In genomic region chr3:119302697-119303630, GRCh38 we compare ENCODE assay signal across 10 cellular contexts. TPM values are rescaled to one million over a fixed set of nuclear protein-coding genes. Genes with fewer than 3 reads are reported as not detected.
DNase-seq lines count a peak whose midpoint lies in the region; ATAC-seq and TF ChIP-seq lines count a peak whose summit lies in the region.
"Had no signal": no experiment of that assay in that cellular context is flagged by ENCODE, and none has a peak within 500 bp of the region (broad histone marks: within the 10 kb centered on the region; RNA-seq: fewer than 3 reads in every experiment).

No MANE protein-coding gene starts in this region.

- no peaks in the 10 kb centered on the region for H3K9me3 ChIP-seq in left lung
- H3K9me3 ChIP-seq: transverse colon had no signal

- peak overlapping the region in 1 of 2 donors; percentile 54 for H3K27ac ChIP-seq in left lung

- no peaks in the 10 kb centered on the region for H3K27me3 Mint-ChIP-seq in memory B cell

- ATAC-seq in GM18520 (IDR thresholded peaks at IDR 0.05; ENCODE audit: unreplicated experiment) (peak; percentile 67), GM21619 (IDR thresholded peaks at IDR 0.05; ENCODE audit: unreplicated experiment) (peak; percentile 79), HG03442 (IDR thresholded peaks at IDR 0.05; ENCODE audit: unreplicated experiment) (peak; percentile 47), memory B cell (ENCODE audit: low read depth) (peak; percentile 90), left lung (no peak)

- peaks cover 50% of the 10 kb centered on the region for H3K4me1 Mint-ChIP-seq in memory B cell

- H3K36me3 ChIP-seq in left lung: peaks cover 0 to 8% of the 10 kb centered on the region in 2 donors

- H3K9me3 Mint-ChIP-seq in memory B cell: no peaks in the 10 kb centered on the region

- H3K36me3 Mint-ChIP-seq in memory B cell: peaks cover 2% of the 10 kb centered on the region

- H3K4me1 ChIP-seq in left lung: peaks cover 52 to 88% of the 10 kb centered on the region in 2 donors

- no peaks in the 10 kb centered on the region for H3K27me3 ChIP-seq in left lung
- H3K27me3 ChIP-seq: transverse colon had no signal

- H3K4me3 ChIP-seq in left lung: no peak overlapping the region
- H3K4me3 ChIP-seq: transverse colon had no signal

- peak overlapping the region; percentile 72 for H3K4me3 Mint-ChIP-seq in memory B cell

- H3K27ac Mint-ChIP-seq in memory B cell: peak overlapping the region; percentile 78

- intact Hi-C loops in left lung (cut with DNase I): no loop called here

- no peak for TF ChIP-seq CTCF in left lung (IDR thresholded peaks at IDR 0.05)

- DNase-seq in memory B cell (ENCODE audit: low spot score in 2 of 2) (no peak), NCI-H69 (lab: John Stamatoyannopoulos, UW) (no peak), left lung (no peak), NCI-H748 (lab: John Stamatoyannopoulos, UW; ENCODE audit: unreplicated experiment) (no peak)
- no peak for DNase-seq in stimulated activated CD4-positive, alpha-beta T cell treated with anti-CD3 and anti-CD28 coated beads, Interleukin-15, amount 100 ng/mL, for 24 hours
- DNase-seq: activated CD8-positive, alpha-beta memory T cell treated with anti-CD3 and anti-CD28 coated beads, Interleukin-2, amount 50 U/mL, for 4 hours; transverse colon had no signal

RNA-seq across cellular contexts. Expression of gene ARHGAP31, which starts 8.8 kb away (rescaled TPM):
- 10 to 100 TPM; 61.8 to 70.3 TPM for total RNA-seq in left lung
